16 cellular contexts compared by ENCODE assay signal in genomic region chrX:19389217-19389616, GRCh38. TPM values are rescaled to one million over a fixed set of nuclear protein-coding genes. Genes with fewer than 3 reads are reported as not detected.
DNase-seq lines count a peak whose midpoint lies in the region; ATAC-seq and TF ChIP-seq lines count a peak whose summit lies in the region.
"Had no signal": no experiment of that assay in that cellular context is flagged by ENCODE, and none has a peak within 500 bp of the region (broad histone marks: within the 10 kb centered on the region; RNA-seq: fewer than 3 reads in every experiment).

No MANE protein-coding gene starts in this region.

- no peak overlapping the region for H3K56ac ChIP-seq in mesendoderm (ENCODE audit: low read length)

- intact Hi-C loops in right cardiac atrium (cut with DNase I): no loop called here

- TF ChIP-seq CTCF in right atrium auricular region (IDR thresholded peaks at IDR 0.05) (no peak), endodermal cell (conservative IDR thresholded peaks at IDR 0.05) (no peak)

- no peaks in the 10 kb centered on the region for H3K79me2 ChIP-seq in mesendoderm (ENCODE audit: control insufficient read depth, insufficient read depth, low read length)

- no peak for ATAC-seq in right cardiac atrium
- ATAC-seq: A549; CD8-positive, alpha-beta T cell; GM12878; GM23338 had no signal

- H3K27me3 ChIP-seq in right atrium auricular region: no peaks in the 10 kb centered on the region
- no peaks in the 10 kb centered on the region for H3K27me3 ChIP-seq in right cardiac atrium (ENCODE audit: control insufficient read depth, insufficient read depth)
- no peaks in the 10 kb centered on the region for H3K27me3 ChIP-seq in endodermal cell (ENCODE audit: control insufficient read depth, insufficient read depth, low read length, poor library complexity, severe bottlenecking)
- no peaks in the 10 kb centered on the region for H3K27me3 ChIP-seq in mesendoderm (ENCODE audit: insufficient read depth, low read length, poor library complexity)

- no peak overlapping the region for H3K23ac ChIP-seq in mesendoderm (ENCODE audit: low read length)

- H2BK15ac ChIP-seq in mesendoderm (replicated peaks; ENCODE audit: low read depth): no peak overlapping the region

- H3K79me1 ChIP-seq in mesendoderm (ENCODE audit: low read length): no peaks in the 10 kb centered on the region

- DNase-seq in right atrium auricular region (ENCODE audit: low spot score) (peak; percentile 32), right cardiac atrium (no peak), endodermal cell (peak; percentile 50), mesendoderm (peak; percentile 11), AG20443 (ENCODE audit: low spot score) (no peak), NCI-H1436 treated with DMSO at 0.1 percent for 48 hours (lab: John Stamatoyannopoulos, UW) (no peak)
- no peak for DNase-seq in stimulated activated CD4-positive, alpha-beta T cell treated with anti-CD3 and anti-CD28 coated beads, Interleukin-2, amount 100 ng/mL, for 24 hours
- DNase-seq: COR-L47, DMS153, H7, IMR-90 had no signal

- H3K36me3 ChIP-seq in right atrium auricular region (no peaks in the 10 kb centered on the region), endodermal cell (ENCODE audit: control insufficient read depth, insufficient read depth, low read length) (no peaks in the 10 kb centered on the region), mesendoderm (ENCODE audit: control insufficient read depth, insufficient read depth, low read length) (no peaks in the 10 kb centered on the region)

- no peak overlapping the region for H3K4me3 Mint-ChIP-seq in endodermal cell
- H3K4me3 Mint-ChIP-seq: CD14-positive monocyte; CD8-positive, alpha-beta T cell; GM23338 had no signal

- H3K9ac ChIP-seq in endodermal cell (ENCODE audit: extremely low read depth, low read length, poor library complexity, severe bottlenecking) (no peak overlapping the region), mesendoderm (ENCODE audit: low read length) (no peak overlapping the region)

- no peaks in the 10 kb centered on the region for H3K4me1 ChIP-seq in right atrium auricular region
- H3K4me1 ChIP-seq in right cardiac atrium (ENCODE audit: control insufficient read depth, insufficient read depth, low read length): no peaks in the 10 kb centered on the region
- H3K4me1 ChIP-seq in endodermal cell (ENCODE audit: control insufficient read depth, insufficient read depth, low read length): no peaks in the 10 kb centered on the region
- no peaks in the 10 kb centered on the region for H3K4me1 ChIP-seq in mesendoderm (ENCODE audit: control insufficient read depth, low read depth, low read length)
- H3K4me1 ChIP-seq: A549 had no signal

- no peak overlapping the region for H3K4ac ChIP-seq in mesendoderm (ENCODE audit: low read depth, low read length)

- H3K4me1 Mint-ChIP-seq in endodermal cell: peaks cover 4% of the 10 kb centered on the region
- H3K4me1 Mint-ChIP-seq: CD14-positive monocyte, GM23338 had no signal

- WGBS in right cardiac atrium: 27% methylated on average over 3 of the region's 3 CpGs
- WGBS in endodermal cell (ENCODE audit: insufficient coverage in 1 of 2, insufficient read length in 1 of 2), 2 experiments: 63% methylated on average over 2 of the region's 3 CpGs; no CpG with 5 or more reads in 1 of the 2 experiments
- WGBS in mesendoderm (ENCODE audit: extremely low coverage, insufficient coverage, low lambda C conversion rate): no CpG with 5 or more reads among the region's 3 CpGs

- no peak overlapping the region for H2AK5ac ChIP-seq in mesendoderm (ENCODE audit: low read length)

- no peak overlapping the region for H4K5ac ChIP-seq in mesendoderm (ENCODE audit: low read length)

- no peak overlapping the region for H3K27ac ChIP-seq in right atrium auricular region
- H3K27ac ChIP-seq in right cardiac atrium (ENCODE audit: low read length): no peak overlapping the region
- H3K27ac ChIP-seq in endodermal cell (ENCODE audit: low read depth, low read length): no peak overlapping the region
- no peak overlapping the region for H3K27ac ChIP-seq in mesendoderm (ENCODE audit: low read depth, low read length)
- H3K27ac ChIP-seq: A549 had no signal

- peaks cover 56% of the 10 kb centered on the region for H3K9me3 Mint-ChIP-seq in endodermal cell
- H3K9me3 Mint-ChIP-seq: CD8-positive, alpha-beta T cell; GM23338 had no signal

- H3K36me3 Mint-ChIP-seq in endodermal cell (ENCODE audit: low read depth): peaks cover 4% of the 10 kb centered on the region
- H3K36me3 Mint-ChIP-seq: CD14-positive monocyte; CD8-positive, alpha-beta T cell had no signal

- no peak overlapping the region for H3K27ac Mint-ChIP-seq in endodermal cell
- H3K27ac Mint-ChIP-seq: CD14-positive monocyte; CD8-positive, alpha-beta T cell; GM23338 had no signal

- H2BK120ac ChIP-seq in mesendoderm (ENCODE audit: low read depth, low read length): no peak overlapping the region

- H3K9me3 ChIP-seq in right atrium auricular region (no peaks in the 10 kb centered on the region), right cardiac atrium (ENCODE audit: control insufficient read depth, low read length) (no peaks in the 10 kb centered on the region), endodermal cell (ENCODE audit: control insufficient read depth, low read length) (no peaks in the 10 kb centered on the region)
- H3K9me3 ChIP-seq: A549 had no signal

- no peak overlapping the region for H3K4me3 ChIP-seq in right atrium auricular region
- H3K4me3 ChIP-seq in right cardiac atrium (ENCODE audit: low read length): no peak overlapping the region
- no peak overlapping the region for H3K4me3 ChIP-seq in endodermal cell (ENCODE audit: low read length)
- H3K4me3 ChIP-seq in mesendoderm (ENCODE audit: low read length): no peak overlapping the region
- H3K4me3 ChIP-seq: A549, GM12878, GM23338 had no signal

- no peak overlapping the region for H3K4me2 ChIP-seq in mesendoderm (ENCODE audit: low read length)
- H3K4me2 ChIP-seq: A549, GM23338 had no signal

- H3K27me3 Mint-ChIP-seq in endodermal cell (ENCODE audit: insufficient read depth): no peaks in the 10 kb centered on the region

- no peak overlapping the region for H2BK5ac ChIP-seq in mesendoderm (ENCODE audit: low read length)

- H4K8ac ChIP-seq in mesendoderm (ENCODE audit: low read depth, low read length): no peak overlapping the region

- no peak overlapping the region for H3K18ac ChIP-seq in mesendoderm (ENCODE audit: low read length)

RNA-seq across cellular contexts. Expression of gene PDHA1, which starts 45.5 kb away (rescaled TPM):
- total RNA-seq in right atrium auricular region (100 to 1,000 TPM; 149 to 194 TPM), right cardiac atrium (100 to 1,000 TPM; 623 to 812 (median 766) TPM), endodermal cell (100 to 1,000 TPM; 341 to 362 TPM)
- 713 TPM for polyA plus RNA-seq in right cardiac atrium
- polyA plus RNA-seq in endodermal cell (2013, experiment 1 of 2): 170 TPM
- 164 TPM for polyA plus RNA-seq in endodermal cell (2013, experiment 2 of 2)
- polyA plus RNA-seq in mesendoderm (2013, experiment 1 of 2): 73.2 TPM
- 83.2 TPM for polyA plus RNA-seq in mesendoderm (2013, experiment 2 of 2)

Comparison
In these comparisons a context has a peak if more than half of its experiments do, and no peak if none do; other contexts are left out.
1. DNase-seq: peak in right atrium auricular region (single experiment), endodermal cell (single experiment) and mesendoderm (single experiment); none in right cardiac atrium (0 of 3), stimulated activated CD4-positive, alpha-beta T cell treated with anti-CD3 and anti-CD28 coated beads, Interleukin-2, amount 100 ng/mL, for 24 hours (0 of 2), AG20443 (single experiment) and NCI-H1436 treated with DMSO at 0.1 percent for 48 hours (single experiment).